ENCODE assay signal across 21 cellular contexts in genomic region chr1:53781654-53782053, GRCh38. TPM values are rescaled to one million over a fixed set of nuclear protein-coding genes. Genes with fewer than 3 reads are reported as not detected.
A peak's percentile ranks its signal among the peaks of the same experiment; 100 is the strongest.
DNase-seq lines count a peak whose midpoint lies in the region; TF ChIP-seq lines count a peak whose summit lies in the region.
"Had no signal": no experiment of that assay in that cellular context is flagged by ENCODE, and none has a peak within 500 bp of the region (broad histone marks: within the 10 kb centered on the region; RNA-seq: fewer than 3 reads in every experiment).

No MANE protein-coding gene starts in this region.

- H2AFZ ChIP-seq in osteoblast (ENCODE audit: low read length): peak overlapping the region; percentile 53
- H2AFZ ChIP-seq: GM23338 had no signal

- peaks cover 11% of the 10 kb centered on the region for H3K36me3 ChIP-seq in osteoblast (ENCODE audit: insufficient read depth, low read length)
- H3K36me3 ChIP-seq: adrenal gland had no signal

- no peaks in the 10 kb centered on the region for H3K27me3 ChIP-seq in osteoblast (ENCODE audit: insufficient read depth, low read length)
- H3K27me3 ChIP-seq: adrenal gland, spleen had no signal

- DNase-seq in GM03348 (ENCODE audit: low spot score) (peak; percentile 72), MV-4-11 (lab: John Stamatoyannopoulos, UW) (peak; percentile 46), choroid plexus epithelial cell (ENCODE audit: low read depth) (peak; percentile 31), osteoblast (ENCODE audit: insufficient read length, low spot score, missing footprints) (peak; percentile 84), GM19240 (ENCODE audit: insufficient read length, low spot score) (no peak), COLO829 (ENCODE audit: low spot score) (no peak), DMS 273 treated with DMSO at 0.1 percent for 48 hours (lab: John Stamatoyannopoulos, UW) (no peak)
- DNase-seq: adrenal gland; C1 segment of cervical spinal cord; DMS153; effector memory CD8-positive, alpha-beta T cell; foreskin melanocyte; NCI-H2029 treated with DMSO at 0.1 percent for 48 hours; NCI-H524 treated with DMSO at 0.1 percent for 48 hours; Right ventricle myocardium superior; spleen; T-helper 2 cell had no signal

- no peak overlapping the region for H3K4me3 ChIP-seq in choroid plexus epithelial cell (ENCODE audit: low read depth, low read length)
- no peak overlapping the region for H3K4me3 ChIP-seq in osteoblast (ENCODE audit: insufficient read depth, low read length)
- H3K4me3 ChIP-seq: adrenal gland, GM23338, spleen had no signal

- peak overlapping the region; percentile 39 for H3K4me2 ChIP-seq in osteoblast (ENCODE audit: insufficient read depth, low read length)
- H3K4me2 ChIP-seq: GM23338 had no signal

- H3K79me2 ChIP-seq in osteoblast (ENCODE audit: insufficient read depth, low read length): no peaks in the 10 kb centered on the region

- no peaks in the 10 kb centered on the region for H3K9me3 ChIP-seq in osteoblast (ENCODE audit: low read depth, low read length)
- H3K9me3 ChIP-seq: adrenal gland, spleen had no signal

- H4K20me1 ChIP-seq in osteoblast (ENCODE audit: insufficient read depth, low read length): no peaks in the 10 kb centered on the region

- peaks cover 16% of the 10 kb centered on the region for H3K4me1 ChIP-seq in osteoblast (ENCODE audit: insufficient read depth, low read length)
- H3K4me1 ChIP-seq: adrenal gland, spleen had no signal

- TF ChIP-seq CTCF in choroid plexus epithelial cell (conservative IDR thresholded peaks at IDR 0.05; ENCODE audit: low read depth, low read length) (no peak), osteoblast (IDR thresholded peaks at IDR 0.05; ENCODE audit: extremely low read depth, low read depth, low read length) (no peak)

- peak overlapping the region; percentile 38 for H3K27ac ChIP-seq in osteoblast (ENCODE audit: low read depth, low read length)
- H3K27ac ChIP-seq: adrenal gland, spleen had no signal

RNA-seq across cellular contexts. Expression of gene GLIS1, which starts 42.7 kb away (rescaled TPM):
- 2.4 and 2.9 TPM in 2 replicates for total RNA-seq in osteoblast
- total RNA-seq: natural killer cell treated with Interleukin-12 subunit alpha and Interleukin-12 subunit beta and Interleukin-15 and Interleukin-18, amount 100 ng/mL, for 72 hours; pulmonary artery endothelial cell; temporal lobe had no signal

RNA-seq across cellular contexts. Expression of gene NDC1, which starts 56.4 kb away (rescaled TPM):
- 12.7 and 14.7 TPM in 2 replicates for total RNA-seq in osteoblast

Comparison
In these comparisons a context has a peak if more than half of its experiments do, and no peak if none do; other contexts are left out.
1. DNase-seq: peak in GM03348 (single experiment), MV-4-11 (single experiment), choroid plexus epithelial cell (single experiment) and osteoblast (single experiment); none in GM19240 (single experiment), COLO829 (single experiment) and DMS 273 treated with DMSO at 0.1 percent for 48 hours (single experiment).